Comparison of ENCODE assay signal across 8 cellular contexts in the genomic region with DNA sequence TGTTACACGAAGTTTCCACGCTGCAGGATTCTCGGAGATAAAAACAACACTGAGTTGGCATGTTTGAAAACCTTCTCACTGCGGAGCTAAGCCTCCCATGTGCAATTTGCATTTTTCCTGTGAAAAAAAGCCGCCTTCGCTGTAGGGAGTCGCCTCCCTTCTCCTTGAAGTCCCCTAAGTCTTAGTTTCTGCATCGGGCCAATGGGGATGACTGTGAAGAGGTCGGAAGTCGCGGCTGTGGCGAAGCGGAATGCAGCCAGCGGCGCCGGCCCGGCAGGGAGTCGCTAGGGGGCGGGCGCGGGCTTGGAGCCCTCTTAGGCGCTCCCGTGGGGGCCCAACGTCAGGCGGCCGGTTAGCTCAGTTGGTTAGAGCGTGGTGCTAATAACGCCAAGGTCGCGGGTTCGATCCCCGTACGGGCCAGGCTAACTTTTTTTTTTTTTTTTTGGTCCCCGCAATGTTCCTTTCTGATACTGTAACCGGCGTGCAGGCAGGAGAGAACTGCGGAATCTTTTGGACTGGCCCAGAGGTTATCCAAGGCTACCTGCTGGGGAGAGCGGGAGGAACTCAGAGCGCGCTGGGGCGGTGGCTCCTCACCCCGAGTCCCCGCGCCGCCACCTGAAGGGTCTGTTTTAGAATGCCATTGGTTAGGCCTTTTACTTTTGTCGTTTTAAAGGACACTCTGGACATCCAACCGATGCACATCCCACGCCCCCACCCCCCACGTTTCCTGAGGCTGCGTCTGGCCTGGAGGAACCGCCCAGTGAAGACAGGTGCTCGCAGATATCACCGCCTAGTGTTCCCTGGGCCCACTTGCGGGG. TPM values are rescaled to one million over a fixed set of nuclear protein-coding genes. Genes with fewer than 3 reads are reported as not detected.
DNase-seq lines count a peak whose midpoint lies in the region; ATAC-seq and TF ChIP-seq lines count a peak whose summit lies in the region.

No MANE protein-coding gene starts in this region.

- H3K27me3 Mint-ChIP-seq in activated naive CD4-positive, alpha-beta T cell treated with anti-CD3 and anti-CD28 coated beads, Interleukin-2, amount 50 U/mL, for 24 hours = no peaks in the 10 kb centered on the region
- H3K27me3 Mint-ChIP-seq in glutamatergic neuron (ENCODE audit: unreplicated experiment) = peaks cover 35% of the 10 kb centered on the region

- peaks cover 15% of the 10 kb centered on the region for H3F3A ChIP-seq in SK-N-SH (replicated peaks; ENCODE audit: insufficient read depth)

- no peak; a peak in 1 of 4 replicates for TF ChIP-seq EP300 in SK-N-SH (IDR thresholded peaks at IDR 0.05; ENCODE audit: borderline replicate concordance in 1 of 2, low read depth in 1 of 2, low read length in 1 of 2)

- TF ChIP-seq POLR2A in NB4 (IDR thresholded peaks at IDR 0.05; ENCODE audit: extremely low read depth, insufficient read length) = peak; percentile 25
- no peak for TF ChIP-seq POLR2A in testis (IDR thresholded peaks at IDR 0.05)

- POLR2A ChIA-PET in SK-N-SH (lab: Yijun Ruan, JAX) = interaction anchor here (0.6 to 1.0 kb wide), 3 partner anchors 126 to 600 kb away, joined by 3 to 6 read pairs (median 3); no protein-coding TSS in a partner anchor

- peak overlapping the region; percentile 57; the same call in 1 of the 2 replicates for H3K9ac ChIP-seq in SK-N-SH

- H3K9me2 ChIP-seq in SK-N-SH = no peaks in the 10 kb centered on the region

- peak; percentile 54 for ATAC-seq in HG02610 (IDR thresholded peaks at IDR 0.05; ENCODE audit: unreplicated experiment)

- no peaks in the 10 kb centered on the region for H3K36me3 Mint-ChIP-seq in activated naive CD4-positive, alpha-beta T cell treated with anti-CD3 and anti-CD28 coated beads, Interleukin-2, amount 50 U/mL, for 24 hours
- no peaks in the 10 kb centered on the region for H3K36me3 Mint-ChIP-seq in glutamatergic neuron (ENCODE audit: unreplicated experiment)

- peaks cover 5 to 26% of the 10 kb centered on the region in 2 experiments; a peak in 3 of 4 replicates for H3K4me1 ChIP-seq in SK-N-SH (ENCODE audit: control insufficient read depth in 1 of 2, insufficient read depth in 2 of 2, low read depth in 1 of 2, low read length in 1 of 2)
- H3K4me1 ChIP-seq in osteoblast (ENCODE audit: insufficient read depth, low read length) = peaks cover 52% of the 10 kb centered on the region
- H3K4me1 ChIP-seq in testis = peaks cover 40% of the 10 kb centered on the region

- peak overlapping the region; percentile 93 for H3K4me3 Mint-ChIP-seq in activated naive CD4-positive, alpha-beta T cell treated with anti-CD3 and anti-CD28 coated beads, Interleukin-2, amount 50 U/mL, for 24 hours
- H3K4me3 Mint-ChIP-seq in glutamatergic neuron (ENCODE audit: unreplicated experiment) = peak overlapping the region; percentile 93

- H3K9me3 ChIP-seq in SK-N-SH (no peaks in the 10 kb centered on the region), osteoblast (ENCODE audit: low read depth, low read length) (no peaks in the 10 kb centered on the region), testis (no peaks in the 10 kb centered on the region)

- H3K4me2 ChIP-seq in SK-N-SH = peak overlapping the region; percentile 83
- H3K4me2 ChIP-seq in osteoblast (ENCODE audit: insufficient read depth, low read length) = peak overlapping the region; percentile 87

- H3K27ac Mint-ChIP-seq in activated naive CD4-positive, alpha-beta T cell treated with anti-CD3 and anti-CD28 coated beads, Interleukin-2, amount 50 U/mL, for 24 hours = peak overlapping the region; percentile 98
- H3K27ac Mint-ChIP-seq in glutamatergic neuron (ENCODE audit: unreplicated experiment) = peak overlapping the region; percentile 98

- peak; percentile 75 for DNase-seq in GM12864 (ENCODE audit: low read depth)
- peak; percentile 92 for DNase-seq in NB4 (ENCODE audit: low read depth)
- DNase-seq in SK-N-SH = peak; percentile 93
- peak; percentile 95 for DNase-seq in glutamatergic neuron
- DNase-seq in osteoblast (ENCODE audit: insufficient read length, low spot score, missing footprints) = peak; percentile 99
- DNase-seq in testis = peak; percentile 96

- TF ChIP-seq CTCF in GM12864 (IDR thresholded peaks at IDR 0.05; ENCODE audit: low read depth, low read length, missing control alignments) (peak; percentile 74), NB4 (IDR thresholded peaks at IDR 0.05; ENCODE audit: low read depth, low read length) (peak; percentile 59), SK-N-SH (IDR thresholded peaks at IDR 0.05) (peak; percentile 77), glutamatergic neuron (IDR thresholded peaks at IDR 0.05; ENCODE audit: partially characterized antibody, unreplicated experiment) (peak; percentile 84), osteoblast (IDR thresholded peaks at IDR 0.05; ENCODE audit: extremely low read depth, low read depth, low read length) (peak; percentile 69), testis (IDR thresholded peaks at IDR 0.05) (peak; percentile 75 to 95 (median 87))

- H3K27me3 ChIP-seq in SK-N-SH (ENCODE audit: insufficient read depth) (no peaks in the 10 kb centered on the region), osteoblast (ENCODE audit: insufficient read depth, low read length) (no peaks in the 10 kb centered on the region), testis (no peaks in the 10 kb centered on the region)

- WGBS in SK-N-SH (ENCODE audit: low lambda C conversion rate) = 5% methylated on average over 35 of the region's 54 CpGs
- WGBS in testis, 2 donors = 1% methylated on average over 49 to 54 of the region's 54 CpGs

- H4K20me1 ChIP-seq in SK-N-SH (ENCODE audit: insufficient read depth) (no peaks in the 10 kb centered on the region), osteoblast (ENCODE audit: insufficient read depth, low read length) (no peaks in the 10 kb centered on the region)

- H3K9me3 Mint-ChIP-seq in activated naive CD4-positive, alpha-beta T cell treated with anti-CD3 and anti-CD28 coated beads, Interleukin-2, amount 50 U/mL, for 24 hours = no peaks in the 10 kb centered on the region
- peaks cover 27% of the 10 kb centered on the region for H3K9me3 Mint-ChIP-seq in glutamatergic neuron (ENCODE audit: unreplicated experiment)

- H3K4me1 Mint-ChIP-seq in activated naive CD4-positive, alpha-beta T cell treated with anti-CD3 and anti-CD28 coated beads, Interleukin-2, amount 50 U/mL, for 24 hours = peaks cover 54% of the 10 kb centered on the region
- H3K4me1 Mint-ChIP-seq in glutamatergic neuron (ENCODE audit: low read depth, unreplicated experiment) = peaks cover 11% of the 10 kb centered on the region

- H3K36me3 ChIP-seq in SK-N-SH (replicated peaks in 1 of 2; ENCODE audit: control insufficient read depth in 1 of 2, insufficient read depth in 2 of 2, low read length in 1 of 2) (no peaks in the 10 kb centered on the region), osteoblast (ENCODE audit: insufficient read depth, low read length) (no peaks in the 10 kb centered on the region), testis (ENCODE audit: low read depth, missing control alignments) (no peaks in the 10 kb centered on the region)

- peak overlapping the region; percentile 99 for H2AFZ ChIP-seq in SK-N-SH (ENCODE audit: low read depth)
- peak overlapping the region; percentile 86 for H2AFZ ChIP-seq in osteoblast (ENCODE audit: low read length)

- peak overlapping the region; percentile 60 for H3K4me3 ChIP-seq in GM12864 (ENCODE audit: low read depth, low read length)
- H3K4me3 ChIP-seq in NB4 (ENCODE audit: low read depth, low read length) = peak overlapping the region; percentile 61
- peak overlapping the region; percentile 59 to 62 for H3K4me3 ChIP-seq in SK-N-SH (ENCODE audit: low read depth in 2 of 2, low read length in 1 of 2)
- peak overlapping the region; percentile 74 for H3K4me3 ChIP-seq in osteoblast (ENCODE audit: insufficient read depth, low read length)
- peak overlapping the region; percentile 57 to 61 for H3K4me3 ChIP-seq in testis

- H3K79me2 ChIP-seq in SK-N-SH (ENCODE audit: insufficient read depth) (peaks cover 12% of the 10 kb centered on the region; the same call in 1 of the 2 replicates), osteoblast (ENCODE audit: insufficient read depth, low read length) (peaks cover 22% of the 10 kb centered on the region)

- intact Hi-C loops in testis (cut with DNase I; ENCODE audit: low total_unique reads) = no loop called here

- no peak for TF ChIP-seq RAD21 in SK-N-SH (IDR thresholded peaks at IDR 0.05; ENCODE audit: low read length)

- H3K27ac ChIP-seq in SK-N-SH (ENCODE audit: low read depth in 2 of 2, low read length in 1 of 2) = peak overlapping the region; percentile 70 to 90
- peak overlapping the region; percentile 81 for H3K27ac ChIP-seq in osteoblast (ENCODE audit: low read depth, low read length)
- H3K27ac ChIP-seq in testis = peak overlapping the region; percentile 73 to 98

- CTCF ChIA-PET in SK-N-SH (lab: Yijun Ruan, JAX) = interaction anchor here (0.6 to 7.4 kb wide), 30 partner anchors 9 to 1641 kb away, joined by 3 to 65 read pairs (median 3); a partner anchor contains a TSS

RNA-seq across cellular contexts. Expression of a gene that starts 2.6 kb away (rescaled TPM):
- polyA plus RNA-seq in SK-N-SH (2012; rRNA removed) (15.4 and 19.4 TPM in 2 replicates), testis (ENCODE audit: insufficient read depth, low read depth, low replicate concordance) (59.0 TPM)
- polyA plus RNA-seq in SK-N-SH (2012; cell fraction: cytosol; rRNA removed) = 8.8 and 9.0 TPM in 2 replicates
- polyA plus RNA-seq in SK-N-SH (2012; cell fraction: nucleus; rRNA removed) = 66.8 and 82.7 TPM in 2 replicates
- total RNA-seq in glutamatergic neuron (ENCODE audit: unreplicated experiment) (13.6 TPM), osteoblast (7.2 and 9.1 TPM in 2 replicates), testis (10 to 100 TPM; 41.4 to 55.4 TPM)

RNA-seq across cellular contexts. Expression of a gene that starts 12.0 kb away (rescaled TPM):
- polyA plus RNA-seq in SK-N-SH (2012; rRNA removed) (13.3 and 15.2 TPM in 2 replicates), testis (ENCODE audit: insufficient read depth, low read depth, low replicate concordance) (171 TPM)
- 5.1 and 6.0 TPM in 2 replicates for polyA plus RNA-seq in SK-N-SH (2012; cell fraction: cytosol; rRNA removed)
- polyA plus RNA-seq in SK-N-SH (2012; cell fraction: nucleus; rRNA removed) = 83.8 and 120 TPM in 2 replicates
- total RNA-seq in glutamatergic neuron (ENCODE audit: unreplicated experiment) (6.5 TPM), osteoblast (81.0 and 86.1 TPM in 2 replicates), testis (100 to 1,000 TPM; 157 to 188 TPM)

RNA-seq across cellular contexts. Expression of a gene that starts 45.7 kb away (rescaled TPM):
- polyA plus RNA-seq in SK-N-SH (2012; rRNA removed) (50.4 and 59.3 TPM in 2 replicates), testis (ENCODE audit: insufficient read depth, low read depth, low replicate concordance) (80.6 TPM)
- polyA plus RNA-seq in SK-N-SH (2012; cell fraction: cytosol; rRNA removed) = 58.8 and 59.2 TPM in 2 replicates
- polyA plus RNA-seq in SK-N-SH (2012; cell fraction: nucleus; rRNA removed) = 29.1 and 36.3 TPM in 2 replicates
- total RNA-seq in glutamatergic neuron (ENCODE audit: unreplicated experiment) (25.9 TPM), osteoblast (31.8 and 49.2 TPM in 2 replicates), testis (10 to 100 TPM; 55.1 to 70.1 TPM)

RNA-seq across cellular contexts. Expression of a gene that starts 45.8 kb away (rescaled TPM):
- polyA plus RNA-seq in SK-N-SH (2012; rRNA removed) = 6.9 and 8.1 TPM in 2 replicates
- polyA plus RNA-seq in SK-N-SH (2012; cell fraction: cytosol; rRNA removed) = 4.9 and 6.1 TPM in 2 replicates
- 11.5 and 15.5 TPM in 2 replicates for polyA plus RNA-seq in SK-N-SH (2012; cell fraction: nucleus; rRNA removed)
- 24.5 TPM for total RNA-seq in glutamatergic neuron (ENCODE audit: unreplicated experiment)
- total RNA-seq in osteoblast = 13.0 and 13.3 TPM in 2 replicates
- total RNA-seq in testis = 10 to 100 TPM; 43.4 to 65.9 TPM
- 43.6 TPM for polyA plus RNA-seq in testis (ENCODE audit: insufficient read depth, low read depth, low replicate concordance)

Comparison
In these comparisons a context has a peak if more than half of its experiments do, and no peak if none do; other contexts are left out.
1. Peak in every context shown above with its lines: DNase-seq, ATAC-seq, H3K4me3 ChIP-seq and H3K27ac ChIP-seq.
2. RNA of a gene that starts 12.0 kb away (total RNA-seq): 157 to 188 TPM in testis and 81.0 to 86.1 TPM in osteoblast; 6.5 TPM in glutamatergic neuron (single experiment); every median in the first group is over 10 times any median in the second.